ENCODE assay signal across 14 cellular contexts in the genomic region with DNA sequence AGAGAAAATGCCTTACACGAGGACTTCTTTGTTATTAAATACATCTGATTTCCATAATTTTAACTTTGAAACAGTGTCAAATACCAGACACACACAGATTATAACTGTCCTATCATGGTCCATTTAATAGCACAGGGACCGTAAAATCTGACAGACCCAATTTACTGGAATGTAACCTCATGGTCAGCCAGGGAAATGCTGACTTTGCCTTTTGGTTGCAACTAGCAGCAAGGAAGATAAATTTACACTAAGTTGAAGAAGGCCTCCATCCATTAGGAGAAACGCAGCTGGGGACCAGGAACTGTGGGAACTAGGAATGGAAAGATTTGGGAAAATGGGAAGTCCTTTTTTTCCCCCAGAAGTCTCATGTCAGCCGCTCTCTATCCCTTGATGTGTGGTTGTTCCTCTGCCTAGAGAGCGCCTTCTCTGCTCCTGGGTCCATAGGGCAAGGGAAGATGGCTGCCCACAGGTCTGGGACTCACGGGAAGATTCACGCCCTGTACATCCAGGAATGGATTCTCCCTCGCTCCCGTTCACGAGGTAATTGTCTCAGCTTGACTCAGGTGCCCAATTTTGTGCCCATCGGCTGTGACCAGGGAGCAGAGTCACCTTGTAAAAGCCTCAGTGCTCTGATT.
A peak's percentile ranks its signal among the peaks of the same experiment; 100 is the strongest.
DNase-seq lines count a peak whose midpoint lies in the region; ATAC-seq and TF ChIP-seq lines count a peak whose summit lies in the region.
"Had no signal": no experiment of that assay in that cellular context is flagged by ENCODE, and none has a peak within 500 bp of the region (broad histone marks: within the 10 kb centered on the region; RNA-seq: fewer than 3 reads in every experiment).

No MANE protein-coding gene starts in this region.

- H3K27me3 ChIP-seq in HCT116 (ENCODE audit: insufficient read depth, low read length): no peaks in the 10 kb centered on the region
- no peaks in the 10 kb centered on the region for H3K27me3 ChIP-seq in tibial artery

- intact Hi-C loops in HCT116 (cut with micrococcal nuclease) (no loop called here), tibial artery (cut with DNase I; ENCODE audit: low total_unique reads) (no loop called here)

- TF ChIP-seq CTCF in C4-2B (conservative IDR thresholded peaks at IDR 0.05) (no peak), HCT116 (IDR thresholded peaks at IDR 0.05 in 2 of 3, conservative IDR thresholded peaks at IDR 0.05 in 1 of 3; ENCODE audit: borderline replicate concordance in 1 of 3, insufficient read depth in 1 of 3, low read depth in 2 of 3, low read length in 2 of 3) (no peak), tibial artery (IDR thresholded peaks at IDR 0.05) (no peak)

- H3K9ac ChIP-seq in HCT116 (ENCODE audit: low read length): no peak overlapping the region

- DNase-seq in HCT116 (ENCODE audit: low read depth, low spot score) (no peak), left kidney (ENCODE audit: low read depth, low spot score) (peak; percentile 9), tibial artery (no peak)
- DNase-seq in stimulated activated CD8-positive, alpha-beta memory T cell treated with anti-CD3 and anti-CD28 coated beads, Interleukin-4, amount 100 ng/mL, for 48 hours: no peak
- DNase-seq: ACHN; BE2C; C1 segment of cervical spinal cord; Caco-2; CD4-positive, alpha-beta T cell; GDM1; KBM-7 had no signal

- H3K4me1 ChIP-seq in HCT116 (ENCODE audit: control insufficient read depth in 1 of 2, insufficient read depth in 2 of 2, low read length in 2 of 2) (no peaks in the 10 kb centered on the region), tibial artery (no peaks in the 10 kb centered on the region)
- H3K4me1 ChIP-seq: BE2C had no signal

- no peak for TF ChIP-seq RAD21 in HCT116 (IDR thresholded peaks at IDR 0.05; ENCODE audit: low read depth)

- H3K36me3 ChIP-seq in HCT116 (ENCODE audit: control insufficient read depth in 1 of 2, insufficient read depth in 2 of 2, low read length in 2 of 2) (no peaks in the 10 kb centered on the region), tibial artery (no peaks in the 10 kb centered on the region)
- H3K36me3 ChIP-seq: BE2C, HAP-1 had no signal

- no TSS peak for BruUV-seq in HCT116 (replicated peaks; lab: Mats Ljungman, UMichigan)

- RAD21 ChIA-PET in HCT116 (lab: Charles Lee; ENCODE audit: low non-redundant PET in 1 of 2, low total read pairs in 2 of 2, uncharacterized antibody in 2 of 2, unreplicated experiment in 2 of 2): no interaction called here

- no peak for TF ChIP-seq POLR2A in HCT116 (IDR thresholded peaks at IDR 0.05; ENCODE audit: borderline replicate concordance, extremely low read depth, insufficient read depth, insufficient read length)

- CTCF ChIA-PET in HCT116 (lab: Charles Lee): no interaction called here

- H3K9me3 ChIP-seq in HCT116 (ENCODE audit: control insufficient read depth in 1 of 2, insufficient read depth in 1 of 2, low read depth in 1 of 2, low read length in 2 of 2) (no peaks in the 10 kb centered on the region), tibial artery (no peaks in the 10 kb centered on the region)
- H3K9me3 ChIP-seq: BE2C, Caco-2, HAP-1 had no signal

- H3K79me2 ChIP-seq in HCT116 (ENCODE audit: insufficient read depth, low read length): no peaks in the 10 kb centered on the region

- no peaks in the 10 kb centered on the region for H3K9me2 ChIP-seq in HCT116 (ENCODE audit: insufficient read depth)

- H3K4me3 ChIP-seq in HCT116 (replicated peaks in 1 of 2; ENCODE audit: low read depth in 1 of 2, low read length in 2 of 2) (no peak overlapping the region), tibial artery (no peak overlapping the region)
- H3K4me3 ChIP-seq: HAP-1 had no signal

- ATAC-seq in HCT116 (no peak), SK-N-SH treated with all-trans-retinoic acid at 6 μM for 48 hours (no peak)

- H3K4me2 ChIP-seq in HCT116 (ENCODE audit: low read length): no peak overlapping the region

- no peaks in the 10 kb centered on the region for H4K20me1 ChIP-seq in HCT116 (ENCODE audit: insufficient read depth)

- H2AFZ ChIP-seq in HCT116 (ENCODE audit: low read depth, low read length, poor library complexity, severe bottlenecking): peak overlapping the region; percentile 60

- peak overlapping the region; percentile 22; the same call in 1 of the 2 replicates for H3K27ac ChIP-seq in C4-2B
- no peak overlapping the region for H3K27ac ChIP-seq in HCT116 (ENCODE audit: low read depth, low read length)
- H3K27ac ChIP-seq in tibial artery: no peak overlapping the region

- POLR2A ChIA-PET in HCT116 (lab: Charles Lee): no interaction called here

TF ChIP-seq in HCT116, 20 proteins besides CTCF, POLR2A, EP300 and RAD21 (continues in another document):
- TF ChIP-seq, protein P1, sequence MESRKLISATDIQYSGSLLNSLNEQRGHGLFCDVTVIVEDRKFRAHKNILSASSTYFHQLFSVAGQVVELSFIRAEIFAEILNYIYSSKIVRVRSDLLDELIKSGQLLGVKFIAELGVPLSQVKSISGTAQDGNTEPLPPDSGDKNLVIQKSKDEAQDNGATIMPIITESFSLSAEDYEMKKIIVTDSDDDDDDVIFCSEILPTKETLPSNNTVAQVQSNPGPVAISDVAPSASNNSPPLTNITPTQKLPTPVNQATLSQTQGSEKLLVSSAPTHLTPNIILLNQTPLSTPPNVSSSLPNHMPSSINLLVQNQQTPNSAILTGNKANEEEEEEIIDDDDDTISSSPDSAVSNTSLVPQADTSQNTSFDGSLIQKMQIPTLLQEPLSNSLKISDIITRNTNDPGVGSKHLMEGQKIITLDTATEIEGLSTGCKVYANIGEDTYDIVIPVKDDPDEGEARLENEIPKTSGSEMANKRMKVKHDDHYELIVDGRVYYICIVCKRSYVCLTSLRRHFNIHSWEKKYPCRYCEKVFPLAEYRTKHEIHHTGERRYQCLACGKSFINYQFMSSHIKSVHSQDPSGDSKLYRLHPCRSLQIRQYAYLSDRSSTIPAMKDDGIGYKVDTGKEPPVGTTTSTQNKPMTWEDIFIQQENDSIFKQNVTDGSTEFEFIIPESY (IDR thresholded peaks at IDR 0.05; ENCODE audit: extremely low read depth, insufficient replicate concordance, low read length): no peak
- no peak for TF ChIP-seq YY1 (IDR thresholded peaks at IDR 0.05; ENCODE audit: extremely low read depth, insufficient replicate concordance, low read depth, low read length)

TF ChIP-seq in SK-N-SH treated with all-trans-retinoic acid at 6 μM for 48 hours, 23 proteins besides CTCF, POLR2A, EP300 and RAD21 (continues in another document):
- TF ChIP-seq ZFP3 (CRISPR knock-in tag; IDR thresholded peaks at IDR 0.05) (no peak), ZC3H10 (CRISPR knock-in tag; IDR thresholded peaks at IDR 0.05) (no peak), PPARA (CRISPR knock-in tag; IDR thresholded peaks at IDR 0.05; ENCODE audit: borderline replicate concordance) (no peak), ARNTL (CRISPR knock-in tag; IDR thresholded peaks at IDR 0.05; ENCODE audit: borderline replicate concordance, low read depth) (no peak), ZNF8 (CRISPR knock-in tag; IDR thresholded peaks at IDR 0.05) (no peak), ZNF70 (CRISPR knock-in tag; IDR thresholded peaks at IDR 0.05) (no peak)
- TF ChIP-seq, protein P2, sequence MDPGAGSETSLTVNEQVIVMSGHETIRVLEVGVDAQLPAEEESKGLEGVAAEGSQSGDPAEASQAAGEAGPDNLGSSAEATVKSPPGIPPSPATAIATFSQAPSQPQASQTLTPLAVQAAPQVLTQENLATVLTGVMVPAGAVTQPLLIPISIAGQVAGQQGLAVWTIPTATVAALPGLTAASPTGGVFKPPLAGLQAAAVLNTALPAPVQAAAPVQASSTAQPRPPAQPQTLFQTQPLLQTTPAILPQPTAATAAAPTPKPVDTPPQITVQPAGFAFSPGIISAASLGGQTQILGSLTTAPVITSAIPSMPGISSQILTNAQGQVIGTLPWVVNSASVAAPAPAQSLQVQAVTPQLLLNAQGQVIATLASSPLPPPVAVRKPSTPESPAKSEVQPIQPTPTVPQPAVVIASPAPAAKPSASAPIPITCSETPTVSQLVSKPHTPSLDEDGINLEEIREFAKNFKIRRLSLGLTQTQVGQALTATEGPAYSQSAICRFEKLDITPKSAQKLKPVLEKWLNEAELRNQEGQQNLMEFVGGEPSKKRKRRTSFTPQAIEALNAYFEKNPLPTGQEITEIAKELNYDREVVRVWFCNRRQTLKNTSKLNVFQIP (CRISPR knock-in tag; IDR thresholded peaks at IDR 0.05; ENCODE audit: borderline replicate concordance, low read depth): no peak
- TF ChIP-seq, protein P3, sequence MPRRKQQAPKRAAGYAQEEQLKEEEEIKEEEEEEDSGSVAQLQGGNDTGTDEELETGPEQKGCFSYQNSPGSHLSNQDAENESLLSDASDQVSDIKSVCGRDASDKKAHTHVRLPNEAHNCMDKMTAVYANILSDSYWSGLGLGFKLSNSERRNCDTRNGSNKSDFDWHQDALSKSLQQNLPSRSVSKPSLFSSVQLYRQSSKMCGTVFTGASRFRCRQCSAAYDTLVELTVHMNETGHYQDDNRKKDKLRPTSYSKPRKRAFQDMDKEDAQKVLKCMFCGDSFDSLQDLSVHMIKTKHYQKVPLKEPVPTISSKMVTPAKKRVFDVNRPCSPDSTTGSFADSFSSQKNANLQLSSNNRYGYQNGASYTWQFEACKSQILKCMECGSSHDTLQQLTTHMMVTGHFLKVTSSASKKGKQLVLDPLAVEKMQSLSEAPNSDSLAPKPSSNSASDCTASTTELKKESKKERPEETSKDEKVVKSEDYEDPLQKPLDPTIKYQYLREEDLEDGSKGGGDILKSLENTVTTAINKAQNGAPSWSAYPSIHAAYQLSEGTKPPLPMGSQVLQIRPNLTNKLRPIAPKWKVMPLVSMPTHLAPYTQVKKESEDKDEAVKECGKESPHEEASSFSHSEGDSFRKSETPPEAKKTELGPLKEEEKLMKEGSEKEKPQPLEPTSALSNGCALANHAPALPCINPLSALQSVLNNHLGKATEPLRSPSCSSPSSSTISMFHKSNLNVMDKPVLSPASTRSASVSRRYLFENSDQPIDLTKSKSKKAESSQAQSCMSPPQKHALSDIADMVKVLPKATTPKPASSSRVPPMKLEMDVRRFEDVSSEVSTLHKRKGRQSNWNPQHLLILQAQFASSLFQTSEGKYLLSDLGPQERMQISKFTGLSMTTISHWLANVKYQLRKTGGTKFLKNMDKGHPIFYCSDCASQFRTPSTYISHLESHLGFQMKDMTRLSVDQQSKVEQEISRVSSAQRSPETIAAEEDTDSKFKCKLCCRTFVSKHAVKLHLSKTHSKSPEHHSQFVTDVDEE (CRISPR knock-in tag; IDR thresholded peaks at IDR 0.05): no peak
- TF ChIP-seq, protein P4, sequence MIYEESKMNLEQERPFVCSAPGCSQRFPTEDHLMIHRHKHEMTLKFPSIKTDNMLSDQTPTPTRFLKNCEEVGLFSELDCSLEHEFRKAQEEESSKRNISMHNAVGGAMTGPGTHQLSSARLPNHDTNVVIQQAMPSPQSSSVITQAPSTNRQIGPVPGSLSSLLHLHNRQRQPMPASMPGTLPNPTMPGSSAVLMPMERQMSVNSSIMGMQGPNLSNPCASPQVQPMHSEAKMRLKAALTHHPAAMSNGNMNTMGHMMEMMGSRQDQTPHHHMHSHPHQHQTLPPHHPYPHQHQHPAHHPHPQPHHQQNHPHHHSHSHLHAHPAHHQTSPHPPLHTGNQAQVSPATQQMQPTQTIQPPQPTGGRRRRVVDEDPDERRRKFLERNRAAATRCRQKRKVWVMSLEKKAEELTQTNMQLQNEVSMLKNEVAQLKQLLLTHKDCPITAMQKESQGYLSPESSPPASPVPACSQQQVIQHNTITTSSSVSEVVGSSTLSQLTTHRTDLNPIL (CRISPR knock-in tag; IDR thresholded peaks at IDR 0.05; ENCODE audit: low read depth): no peak
